18 cellular contexts compared by ENCODE assay signal in genomic region chr5:156367602-156368001, GRCh38. TPM values are rescaled to one million over a fixed set of nuclear protein-coding genes. Genes with fewer than 3 reads are reported as not detected.
DNase-seq lines count a peak whose midpoint lies in the region; ATAC-seq, FAIRE-seq and TF ChIP-seq lines count a peak whose summit lies in the region.
"Had no signal": no experiment of that assay in that cellular context is flagged by ENCODE, and none has a peak within 500 bp of the region (broad histone marks: within the 10 kb centered on the region; RNA-seq: fewer than 3 reads in every experiment).

No MANE protein-coding gene starts in this region.

- H3K27ac ChIP-seq in A549 = 0 out of 6 replicates have a peak overlapping the region, but pooled peaks of 1 of the 2 experiments have one; percentile 13
- H3K27ac ChIP-seq: BLaER1, epithelial cell of prostate, skin epidermis had no signal

- TF ChIP-seq RAD21 in A549 (conservative IDR thresholded peaks at IDR 0.05 in 1 of 2, IDR thresholded peaks at IDR 0.05 in 1 of 2) = no peak

- H3K4me3 Mint-ChIP-seq in activated T-cell treated with anti-CD3 and anti-CD28 coated beads, Interleukin-2, amount 50 U/mL, for 24 hours = no peak overlapping the region
- H3K4me3 Mint-ChIP-seq: natural killer cell treated with Interleukin-12 subunit alpha and Interleukin-12 subunit beta and Interleukin-15 and Interleukin-18, amount 100 ng/mL, for 72 hours; type B pancreatic cell had no signal

- H3K9me3 ChIP-seq in A549 = no peaks in the 10 kb centered on the region
- H3K9me3 ChIP-seq: BLaER1 had no signal

- peaks cover 5% of the 10 kb centered on the region; the same call in 2 of the 3 replicates for H3K4me1 ChIP-seq in A549
- H3K4me1 ChIP-seq: BLaER1 had no signal

- no peak overlapping the region for H3K27ac Mint-ChIP-seq in activated T-cell treated with anti-CD3 and anti-CD28 coated beads, Interleukin-2, amount 50 U/mL, for 24 hours
- H3K27ac Mint-ChIP-seq: natural killer cell treated with Interleukin-12 subunit alpha and Interleukin-12 subunit beta and Interleukin-15 and Interleukin-18, amount 100 ng/mL, for 72 hours; type B pancreatic cell had no signal

- ATAC-seq in A549 (peak; percentile 24 to 48; a peak in 2 of 6 replicates), HG03039 (IDR thresholded peaks at IDR 0.05; ENCODE audit: unreplicated experiment) (no peak)
- ATAC-seq: natural killer cell treated with Interleukin-12 subunit alpha and Interleukin-12 subunit beta and Interleukin-15 and Interleukin-18, amount 100 ng/mL, for 72 hours had no signal

- no peak for FAIRE-seq in A549 (lab: Jason Lieb, UNC)

- no peak for TF ChIP-seq CTCF in A549 (IDR thresholded peaks at IDR 0.05)

- 59% methylated on average over 3 of the region's 3 CpGs for WGBS in A549 (ENCODE audit: missing lambda C conversion rate)

- H3K4me1 Mint-ChIP-seq in activated T-cell treated with anti-CD3 and anti-CD28 coated beads, Interleukin-2, amount 50 U/mL, for 24 hours (ENCODE audit: low read depth) = no peaks in the 10 kb centered on the region

- no peak for TF ChIP-seq POLR2A in A549 (IDR thresholded peaks at IDR 0.05; ENCODE audit: low read length)

- CTCF ChIA-PET in A549 (lab: Yijun Ruan, JAX) = interaction anchor here (0.6 kb wide), 2 partner anchors 250 to 263 kb away, joined by 3 to 5 read pairs; no protein-coding TSS in a partner anchor

- no peak overlapping the region for H3K4me3 ChIP-seq in A549
- H3K4me3 ChIP-seq: BLaER1, skin epidermis had no signal

- peaks cover 3% of the 10 kb centered on the region for H3K27me3 Mint-ChIP-seq in activated T-cell treated with anti-CD3 and anti-CD28 coated beads, Interleukin-2, amount 50 U/mL, for 24 hours
- H3K27me3 Mint-ChIP-seq: type B pancreatic cell had no signal

- DNase-seq in A549 (ENCODE audit: low read depth in 1 of 2, low spot score in 1 of 2) = no peak
- peak; percentile 40 for DNase-seq in H4 (ENCODE audit: low spot score)
- DNase-seq in astrocyte of the hippocampus (ENCODE audit: low read depth, low spot score) = peak; percentile 58
- peak; percentile 22 for DNase-seq in kidney tubule cell (ENCODE audit: low spot score)
- no peak for DNase-seq in activated CD4-positive, alpha-beta T cell treated with anti-CD3 and anti-CD28 coated beads for 48 hours
- no peak for DNase-seq in activated T-cell treated with anti-CD3 and anti-CD28 coated beads, Interleukin-2, amount 50 U/mL, for 24 hours
- no peak for DNase-seq in NCI-H2029 treated with DMSO at 0.1 percent for 48 hours (lab: John Stamatoyannopoulos, UW)
- DNase-seq: activated CD4-positive, CD25-positive, alpha-beta regulatory T cell treated with anti-CD3 and anti-CD28 coated beads, Interleukin-2, amount 50 U/mL, for 72 hours; activated T-cell treated with anti-CD3 and anti-CD28 coated beads, Interleukin-2, amount 50 U/mL, for 48 hours; caudate nucleus; GDM1; NCI-H526 had no signal

- no peaks in the 10 kb centered on the region for H3K9me3 Mint-ChIP-seq in activated T-cell treated with anti-CD3 and anti-CD28 coated beads, Interleukin-2, amount 50 U/mL, for 24 hours
- H3K9me3 Mint-ChIP-seq: natural killer cell treated with Interleukin-12 subunit alpha and Interleukin-12 subunit beta and Interleukin-15 and Interleukin-18, amount 100 ng/mL, for 72 hours; type B pancreatic cell had no signal

- POLR2A ChIA-PET in A549 (lab: Yijun Ruan, JAX) = no interaction called here

- TF ChIP-seq EP300 in A549 (IDR thresholded peaks at IDR 0.05) = no peak

- H3K36me3 Mint-ChIP-seq in activated T-cell treated with anti-CD3 and anti-CD28 coated beads, Interleukin-2, amount 50 U/mL, for 24 hours (ENCODE audit: low read depth) = no peaks in the 10 kb centered on the region
- H3K36me3 Mint-ChIP-seq: natural killer cell treated with Interleukin-12 subunit alpha and Interleukin-12 subunit beta and Interleukin-15 and Interleukin-18, amount 100 ng/mL, for 72 hours; type B pancreatic cell had no signal

- H3K4me2 ChIP-seq in A549 = no peak overlapping the region
- H3K4me2 ChIP-seq: BLaER1 had no signal

TF ChIP-seq in A549, 52 proteins besides CTCF, POLR2A, EP300 and RAD21:
- TF ChIP-seq CBX8 (IDR thresholded peaks at IDR 0.05) (no peak), RFX5 (IDR thresholded peaks at IDR 0.05) (no peak), ZC3H11A (IDR thresholded peaks at IDR 0.05) (no peak), TFCP2L1 (CRISPR knock-in tag; IDR thresholded peaks at IDR 0.05) (no peak)

RNA-seq across cellular contexts. Expression of gene SGCD, which starts 40.6 kb away (rescaled TPM):
- 9.5 and 10.6 TPM in 2 replicates for polyA plus RNA-seq in A549 (2011; rRNA removed)
- polyA plus RNA-seq in A549 (2012; cell fraction: cytosol; rRNA removed) = 3.3 and 3.8 TPM in 2 replicates
- 2.5 and 3.3 TPM in 2 replicates for polyA plus RNA-seq in A549 (2012; cell fraction: nucleus; rRNA removed)
- 7.6 to 9.0 TPM (median 7.6 TPM) in 3 replicates for polyA plus RNA-seq in A549 (2017; fragmentation: RNase III; extraction: RNeasy Plus Mini Kit Qiagen cat#74134 plus additional on column Dnase treatment)
- polyA minus RNA-seq in A549 (2011; rRNA and poly(A)+ RNA removed) = 10.5 and 13.1 TPM in 2 replicates
- total RNA-seq in H4 (2014; rRNA removed; shearing (Covaris generic)) = 0.12 TPM in 1 of 2 replicates, not detected in the other

Comparison
In these comparisons a context has a peak if more than half of its experiments do, and no peak if none do; other contexts are left out.
1. DNase-seq: peak in H4 (single experiment), astrocyte of the hippocampus (single experiment) and kidney tubule cell (single experiment); none in A549 (0 of 2), activated CD4-positive, alpha-beta T cell treated with anti-CD3 and anti-CD28 coated beads for 48 hours (single experiment), activated T-cell treated with anti-CD3 and anti-CD28 coated beads, Interleukin-2, amount 50 U/mL, for 24 hours (single experiment) and NCI-H2029 treated with DMSO at 0.1 percent for 48 hours (single experiment).